Comparison of ENCODE assay signal across 8 cellular contexts in the genomic region with DNA sequence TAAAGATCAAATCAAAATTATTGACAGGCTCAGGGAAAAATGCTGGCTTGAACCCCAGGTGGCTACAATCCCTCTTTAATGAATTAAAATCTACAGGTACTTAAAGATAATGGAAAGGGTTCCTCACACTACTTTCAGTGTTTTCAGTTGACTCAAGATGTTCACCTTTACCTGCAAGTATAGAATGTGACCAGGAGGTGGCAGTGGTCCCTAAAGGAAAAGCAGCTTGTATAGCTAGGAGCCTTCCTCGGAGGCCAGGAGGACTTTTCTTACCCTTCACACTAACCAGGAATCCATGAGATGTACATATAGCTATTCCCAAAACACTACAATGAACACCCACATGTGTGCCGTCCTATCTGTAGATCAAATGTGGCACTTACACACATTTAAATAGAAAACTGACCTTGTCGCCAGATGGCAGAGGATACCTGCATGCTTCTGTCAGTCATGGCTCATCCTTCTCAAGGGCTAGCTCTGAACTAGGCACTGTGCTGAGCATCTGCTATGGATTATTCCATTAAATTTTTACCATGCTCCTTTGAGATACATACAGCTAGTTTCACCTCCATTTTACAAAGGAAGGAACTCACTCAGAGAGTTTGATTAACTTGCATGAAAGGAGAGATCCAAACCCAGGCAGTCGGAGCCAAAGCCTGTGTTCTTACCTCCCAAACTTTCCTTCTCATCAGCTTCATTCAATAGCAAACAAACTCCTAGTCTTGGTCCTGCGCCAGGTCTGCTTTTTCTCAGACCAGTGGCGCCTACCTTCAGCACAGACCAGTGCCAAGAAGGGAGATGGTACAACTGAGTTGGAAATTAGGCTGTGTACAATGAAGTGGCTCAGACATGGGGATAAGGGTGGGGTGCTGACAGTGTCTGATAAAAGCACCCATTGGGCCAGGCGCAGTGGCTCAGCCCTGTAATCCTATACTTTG. TPM values are rescaled to one million over a fixed set of nuclear protein-coding genes. Genes with fewer than 3 reads are reported as not detected.
A peak's percentile ranks its signal among the peaks of the same experiment; 100 is the strongest.
DNase-seq lines count a peak whose midpoint lies in the region; ATAC-seq and TF ChIP-seq lines count a peak whose summit lies in the region.

No MANE protein-coding gene starts in this region.

- CTCF ChIA-PET in T-cell (lab: Charles Lee) = interaction anchor here (0.5 to 1.4 kb wide), 19 partner anchors 8 to 1891 kb away, joined by 3 to 8 read pairs (median 5); a partner anchor contains a TSS

- H3K36me3 Mint-ChIP-seq in HFFc6 (ENCODE audit: low read depth) = no peaks in the 10 kb centered on the region
- H3K36me3 Mint-ChIP-seq in T-cell = no peaks in the 10 kb centered on the region
- no peaks in the 10 kb centered on the region for H3K36me3 Mint-ChIP-seq in brain

- H3K27ac Mint-ChIP-seq in HFFc6 (no peak overlapping the region), T-cell (no peak overlapping the region), brain (no peak overlapping the region)

- POLR2A ChIA-PET in T-cell (lab: Charles Lee) = interaction anchor here in 1 of 2 donors (0.6 to 0.7 kb wide), 2 partner anchors 11 to 163 kb away, joined by 3 read pairs; no protein-coding TSS in a partner anchor

- H3K4me1 Mint-ChIP-seq in HFFc6 (ENCODE audit: low read depth) (peaks cover 26% of the 10 kb centered on the region), T-cell (peaks cover 0 to 2% (median 0%) of the 10 kb centered on the region in 3 donors), brain (peaks cover 10% of the 10 kb centered on the region)

- peak; percentile 32 to 61 (median 52) for ATAC-seq in T-cell (replicated peaks in 1 of 4)

- H3K4me3 Mint-ChIP-seq in HFFc6 = no peak overlapping the region
- no peak overlapping the region for H3K4me3 Mint-ChIP-seq in T-cell
- H3K4me3 Mint-ChIP-seq in brain = no peak overlapping the region

- H3K9me3 Mint-ChIP-seq in HFFc6 = no peaks in the 10 kb centered on the region
- H3K9me3 Mint-ChIP-seq in T-cell = peaks cover 0 to 3% (median 3%) of the 10 kb centered on the region in 3 donors
- H3K9me3 Mint-ChIP-seq in brain = peaks cover 0 to 10% (median 0%) of the 10 kb centered on the region in 5 experiments

- TF ChIP-seq CTCF in GM12873 (IDR thresholded peaks at IDR 0.05; ENCODE audit: insufficient read depth, low read depth, low read length, missing control alignments) (peak; percentile 75), HFFc6 (IDR thresholded peaks at IDR 0.05) (peak; percentile 89), brain (conservative IDR thresholded peaks at IDR 0.05) (peak; percentile 84 to 87)

- peak; percentile 43 for DNase-seq in HFFc6
- DNase-seq in NCI-H1105 treated with DMSO at 0.1 percent for 48 hours (lab: John Stamatoyannopoulos, UW) = peak; percentile 50
- peak in 32 of 34 experiments; percentile 5 to 47 (median 22) for DNase-seq in T-cell
- DNase-seq in inferior parietal cortex (ENCODE audit: extremely low spot score) = peak; percentile 81
- peak; percentile 5 to 12 for DNase-seq in stimulated activated CD4-positive, alpha-beta T cell treated with anti-CD3 and anti-CD28 coated beads, Interleukin-1b, Interleukin-23, amount 100 ng/mL, for 1 hour (ENCODE audit: low read depth in 2 of 2)
- DNase-seq in mesenteric fat pad (ENCODE audit: low spot score) = no peak

- peaks cover 3% of the 10 kb centered on the region; the same call in 1 of the 2 replicates for H3K27me3 Mint-ChIP-seq in HFFc6 (ENCODE audit: insufficient read depth)
- no peaks in the 10 kb centered on the region for H3K27me3 Mint-ChIP-seq in T-cell
- peaks cover 11% of the 10 kb centered on the region for H3K27me3 Mint-ChIP-seq in brain

RNA-seq across cellular contexts. Expression of a gene that starts 24.5 kb away (rescaled TPM):
- total RNA-seq in HFFc6 (2021; fragmentation: NEBNext Ultra II Directional; extraction: Animal tissue kit (Norgen Biotek cat#: 25700)) = not detected
- total RNA-seq in T-cell (under 1 TPM in 3 of 5 donors, not detected in 2; 0.09 to 0.10 (median 0.09) TPM), mesenteric fat pad (not detected)
- polyA plus RNA-seq in brain (ENCODE audit: insufficient read depth, low read depth, low replicate concordance) = 0.27 TPM
